In the genomic region with DNA sequence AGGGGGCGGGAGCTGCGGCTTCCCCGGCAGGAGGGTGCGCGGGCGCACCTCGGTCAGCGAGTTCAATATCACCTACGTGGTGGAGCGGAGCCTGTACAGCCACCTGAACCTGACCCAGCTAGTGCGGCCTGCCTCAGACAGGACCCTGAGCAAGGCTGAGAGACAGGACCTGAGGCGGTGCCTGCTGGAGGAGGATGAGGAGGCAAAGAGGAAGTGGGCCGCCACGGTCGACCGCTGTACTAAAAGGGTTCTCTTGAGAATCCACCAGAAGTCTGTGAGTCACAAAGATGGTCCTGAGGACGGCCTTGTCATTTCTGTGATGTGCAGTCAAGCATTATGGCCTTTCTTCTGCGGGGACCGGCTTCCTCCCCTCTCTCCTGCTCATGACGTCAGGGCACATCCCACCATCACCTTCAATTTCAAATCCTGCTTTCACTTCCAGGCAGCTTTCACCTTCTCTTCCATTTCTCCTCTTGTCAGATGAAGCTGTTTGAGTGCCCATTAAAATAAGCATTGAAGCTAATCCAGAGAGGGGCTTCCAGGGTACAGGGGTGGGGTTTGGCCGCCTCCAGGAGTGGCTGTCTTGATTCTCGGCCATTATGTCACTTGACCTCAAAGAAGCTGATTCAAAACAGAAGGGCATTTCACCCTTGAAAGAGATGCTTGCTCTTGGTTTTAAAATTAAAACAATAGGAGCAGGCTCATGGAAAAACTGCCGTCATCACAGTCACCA, we compare ENCODE assay signal across 8 cellular contexts.
A peak's percentile ranks its signal among the peaks of the same experiment; 100 is the strongest.
DNase-seq lines count a peak whose midpoint lies in the region; ATAC-seq and TF ChIP-seq lines count a peak whose summit lies in the region.

No MANE protein-coding gene starts in this region.

- H3K79me2 ChIP-seq in OCI-LY1 (ENCODE audit: insufficient read depth, low read length), result no peaks in the 10 kb centered on the region

- peak overlapping the region; percentile 27 for H3K4me2 ChIP-seq in OCI-LY1 (ENCODE audit: low read length)

- no peak overlapping the region for H2AFZ ChIP-seq in OCI-LY1 (ENCODE audit: low read length)

- H3K4me3 ChIP-seq in OCI-LY1 (ENCODE audit: low read depth, low read length, poor library complexity, severe bottlenecking) (peak overlapping the region; percentile 12), sigmoid colon (no peak overlapping the region), colonic mucosa (no peak overlapping the region), SJCRH30 (no peak overlapping the region)

- no peak for TF ChIP-seq POLR2A in sigmoid colon (IDR thresholded peaks at IDR 0.05)

- H3K9me3 ChIP-seq in OCI-LY1 (ENCODE audit: low read length), result no peaks in the 10 kb centered on the region
- H3K9me3 ChIP-seq in sigmoid colon, result no peaks in the 10 kb centered on the region
- no peaks in the 10 kb centered on the region for H3K9me3 ChIP-seq in colonic mucosa
- H3K9me3 ChIP-seq in SJCRH30 (replicated peaks), result no peaks in the 10 kb centered on the region

- H3K9ac ChIP-seq in OCI-LY1 (ENCODE audit: low read length) (no peak overlapping the region), colonic mucosa (ENCODE audit: low read depth in 2 of 2, low read length in 2 of 2) (no peak overlapping the region)

- no peaks in the 10 kb centered on the region for H3F3A ChIP-seq in OCI-LY1 (ENCODE audit: insufficient read depth, low read length)

- no peaks in the 10 kb centered on the region for H3K36me3 ChIP-seq in OCI-LY1 (ENCODE audit: insufficient read depth, low read length)
- H3K36me3 ChIP-seq in sigmoid colon, result peaks cover 10 to 31% (median 13%) of the 10 kb centered on the region in 4 donors
- no peaks in the 10 kb centered on the region for H3K36me3 ChIP-seq in colonic mucosa
- H3K36me3 ChIP-seq in SJCRH30, result peaks cover 75% of the 10 kb centered on the region

- H3K27ac ChIP-seq in OCI-LY1 (ENCODE audit: low read depth, low read length, poor library complexity, severe bottlenecking) (no peak overlapping the region), sigmoid colon (peak overlapping the region; percentile 41 to 72 (median 64)), colonic mucosa (no peak overlapping the region), SJCRH30 (no peak overlapping the region)

- no peaks in the 10 kb centered on the region for H3K9me2 ChIP-seq in OCI-LY1 (ENCODE audit: low read depth, low read length)

- TF ChIP-seq CTCF in OCI-LY1 (IDR thresholded peaks at IDR 0.05; ENCODE audit: low read length) (no peak), sigmoid colon (IDR thresholded peaks at IDR 0.05) (no peak), colonic mucosa (IDR thresholded peaks at IDR 0.05) (no peak)

- no peak for TF ChIP-seq EP300 in sigmoid colon (IDR thresholded peaks at IDR 0.05)

- 86 to 93% methylated on average over 23 of the region's 23 CpGs for WGBS in sigmoid colon, 2 donors

- no peaks in the 10 kb centered on the region for H4K20me1 ChIP-seq in OCI-LY1 (ENCODE audit: insufficient read depth, low read length)

- DNase-seq in sigmoid colon, result no peak
- no peak for DNase-seq in NCI-H345 (lab: John Stamatoyannopoulos, UW)
- DNase-seq in superior temporal gyrus (ENCODE audit: extremely low spot score), result no peak
- DNase-seq in colonic mucosa, result no peak
- no peak for DNase-seq in SJCRH30

- intact Hi-C loops in sigmoid colon (cut with DNase I), result no loop called here
- intact Hi-C loops in colonic mucosa (cut with DNase I), result no loop called here

- H3K27me3 ChIP-seq in OCI-LY1 (ENCODE audit: insufficient read depth, low read length) (peaks cover 4% of the 10 kb centered on the region; the same call in 1 of the 2 replicates), sigmoid colon (no peaks in the 10 kb centered on the region), colonic mucosa (no peaks in the 10 kb centered on the region), SJCRH30 (no peaks in the 10 kb centered on the region)

- ATAC-seq in GM19035 (IDR thresholded peaks at IDR 0.05; ENCODE audit: unreplicated experiment) (peak; percentile 85), HG02759 (IDR thresholded peaks at IDR 0.05; ENCODE audit: unreplicated experiment) (peak; percentile 97)

- peaks cover 15% of the 10 kb centered on the region for H3K4me1 ChIP-seq in OCI-LY1 (ENCODE audit: insufficient read depth, low read length, severe bottlenecking)
- peaks cover 0 to 64% (median 50%) of the 10 kb centered on the region in 4 donors for H3K4me1 ChIP-seq in sigmoid colon
- H3K4me1 ChIP-seq in colonic mucosa, result peaks cover 1% of the 10 kb centered on the region
- H3K4me1 ChIP-seq in SJCRH30, result peaks cover 7% of the 10 kb centered on the region; the same call in 1 of the 2 replicates

Comparison
In these comparisons a context has a peak if more than half of its experiments do, and no peak if none do; other contexts are left out.
1. H3K27ac ChIP-seq: peak in sigmoid colon (4 of 4); none in OCI-LY1 (single experiment), colonic mucosa (single experiment) and SJCRH30 (single experiment).